2 cellular contexts compared by ENCODE assay signal in the genomic region with DNA sequence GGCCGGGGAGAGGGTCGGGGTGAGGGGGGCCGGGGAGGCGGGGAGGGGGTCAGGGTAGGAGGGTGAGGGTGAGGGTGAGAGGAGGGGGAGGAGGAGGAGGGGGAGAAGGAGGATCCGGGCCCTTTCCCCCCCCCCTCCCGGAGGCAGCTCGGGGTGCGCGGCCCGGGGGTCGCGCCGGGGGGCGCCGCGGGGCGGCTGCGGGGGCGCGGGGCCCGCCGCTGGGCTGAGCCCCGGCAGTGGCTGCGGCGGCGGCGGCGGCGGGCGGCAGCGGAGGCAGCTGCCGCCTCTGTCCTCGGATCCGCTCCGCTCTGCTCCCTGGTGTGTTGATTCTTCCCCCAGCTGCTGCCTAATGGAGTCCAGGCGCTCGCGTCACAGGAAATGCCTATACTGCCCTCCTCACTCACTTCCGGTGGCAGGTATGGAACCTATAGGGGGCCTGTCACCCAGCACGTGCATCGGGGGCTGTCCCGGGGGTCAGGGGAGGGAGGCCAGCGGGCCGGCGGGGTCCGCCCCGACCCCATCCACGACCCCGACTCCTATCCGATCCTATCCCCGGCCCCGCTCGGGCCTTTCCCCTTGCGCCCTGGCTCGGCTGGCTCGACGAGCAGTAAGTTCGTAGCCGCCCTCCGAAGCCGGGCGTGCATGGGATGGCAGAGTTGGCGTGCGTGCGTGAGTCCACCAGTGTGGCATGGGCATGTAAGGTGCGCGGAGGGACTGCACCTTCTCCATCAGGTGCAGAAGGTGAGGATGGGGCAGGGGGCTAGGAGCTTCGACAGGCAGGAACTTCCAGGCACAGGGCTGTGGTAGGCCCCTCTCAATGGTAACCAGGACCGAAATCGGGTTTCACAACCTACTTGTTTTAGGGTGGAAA.
A peak's percentile ranks its signal among the peaks of the same experiment; 100 is the strongest.
TF ChIP-seq lines count a peak whose summit lies in the region.

A gene (minus strand): TSS at position 351 of the 871 bp plus-strand sequence.

TF ChIP-seq in HEK293, 187 proteins besides CTCF, POLR2A, EP300 and RAD21 (continued from another document and continues in another):
- TF ChIP-seq, protein P1, sequence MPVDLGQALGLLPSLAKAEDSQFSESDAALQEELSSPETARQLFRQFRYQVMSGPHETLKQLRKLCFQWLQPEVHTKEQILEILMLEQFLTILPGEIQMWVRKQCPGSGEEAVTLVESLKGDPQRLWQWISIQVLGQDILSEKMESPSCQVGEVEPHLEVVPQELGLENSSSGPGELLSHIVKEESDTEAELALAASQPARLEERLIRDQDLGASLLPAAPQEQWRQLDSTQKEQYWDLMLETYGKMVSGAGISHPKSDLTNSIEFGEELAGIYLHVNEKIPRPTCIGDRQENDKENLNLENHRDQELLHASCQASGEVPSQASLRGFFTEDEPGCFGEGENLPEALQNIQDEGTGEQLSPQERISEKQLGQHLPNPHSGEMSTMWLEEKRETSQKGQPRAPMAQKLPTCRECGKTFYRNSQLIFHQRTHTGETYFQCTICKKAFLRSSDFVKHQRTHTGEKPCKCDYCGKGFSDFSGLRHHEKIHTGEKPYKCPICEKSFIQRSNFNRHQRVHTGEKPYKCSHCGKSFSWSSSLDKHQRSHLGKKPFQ (tag by site-specific recombination; IDR thresholded peaks at IDR 0.05) = peak; percentile 31; the same call in 1 of the 2 replicates
- peak; percentile 74 for TF ChIP-seq ZBTB8A (tag by site-specific recombination; IDR thresholded peaks at IDR 0.05)
- TF ChIP-seq, protein P2, sequence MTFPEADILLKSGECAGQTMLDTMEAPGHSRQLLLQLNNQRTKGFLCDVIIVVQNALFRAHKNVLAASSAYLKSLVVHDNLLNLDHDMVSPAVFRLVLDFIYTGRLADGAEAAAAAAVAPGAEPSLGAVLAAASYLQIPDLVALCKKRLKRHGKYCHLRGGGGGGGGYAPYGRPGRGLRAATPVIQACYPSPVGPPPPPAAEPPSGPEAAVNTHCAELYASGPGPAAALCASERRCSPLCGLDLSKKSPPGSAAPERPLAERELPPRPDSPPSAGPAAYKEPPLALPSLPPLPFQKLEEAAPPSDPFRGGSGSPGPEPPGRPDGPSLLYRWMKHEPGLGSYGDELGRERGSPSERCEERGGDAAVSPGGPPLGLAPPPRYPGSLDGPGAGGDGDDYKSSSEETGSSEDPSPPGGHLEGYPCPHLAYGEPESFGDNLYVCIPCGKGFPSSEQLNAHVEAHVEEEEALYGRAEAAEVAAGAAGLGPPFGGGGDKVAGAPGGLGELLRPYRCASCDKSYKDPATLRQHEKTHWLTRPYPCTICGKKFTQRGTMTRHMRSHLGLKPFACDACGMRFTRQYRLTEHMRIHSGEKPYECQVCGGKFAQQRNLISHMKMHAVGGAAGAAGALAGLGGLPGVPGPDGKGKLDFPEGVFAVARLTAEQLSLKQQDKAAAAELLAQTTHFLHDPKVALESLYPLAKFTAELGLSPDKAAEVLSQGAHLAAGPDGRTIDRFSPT (tag by site-specific recombination; IDR thresholded peaks at IDR 0.05) = peak; percentile 98
- TF ChIP-seq ZNF292 (tag by site-specific recombination; IDR thresholded peaks at IDR 0.05; ENCODE audit: borderline replicate concordance, low read depth) = no peak
- TF ChIP-seq ZNF555 (tag by site-specific recombination; conservative IDR thresholded peaks at IDR 0.05) = no peak
- peak; percentile 97 for TF ChIP-seq ZBTB17 (tag by site-specific recombination; IDR thresholded peaks at IDR 0.05)
- TF ChIP-seq ZFP3 (tag by site-specific recombination; IDR thresholded peaks at IDR 0.05; ENCODE audit: low read depth) = no peak
- no peak for TF ChIP-seq ZNF776 (tag by site-specific recombination; IDR thresholded peaks at IDR 0.05; ENCODE audit: borderline replicate concordance)
- TF ChIP-seq ZNF221 (tag by site-specific recombination; IDR thresholded peaks at IDR 0.05; ENCODE audit: borderline replicate concordance) = no peak
- no peak for TF ChIP-seq ZNF214 (tag by site-specific recombination; IDR thresholded peaks at IDR 0.05; ENCODE audit: borderline replicate concordance)
- TF ChIP-seq ZSCAN23 (tag by site-specific recombination; IDR thresholded peaks at IDR 0.05) = peak; percentile 12; the same call in 1 of the 2 replicates
- peak; percentile 97 for TF ChIP-seq ZNF324 (tag by site-specific recombination; IDR thresholded peaks at IDR 0.05)
- peak; percentile 5; the same call in 1 of the 2 replicates for TF ChIP-seq ZNF664 (tag by site-specific recombination; IDR thresholded peaks at IDR 0.05)
- peak; percentile 97 for TF ChIP-seq ZEB2 (tag by site-specific recombination; IDR thresholded peaks at IDR 0.05)
- TF ChIP-seq, protein P3, sequence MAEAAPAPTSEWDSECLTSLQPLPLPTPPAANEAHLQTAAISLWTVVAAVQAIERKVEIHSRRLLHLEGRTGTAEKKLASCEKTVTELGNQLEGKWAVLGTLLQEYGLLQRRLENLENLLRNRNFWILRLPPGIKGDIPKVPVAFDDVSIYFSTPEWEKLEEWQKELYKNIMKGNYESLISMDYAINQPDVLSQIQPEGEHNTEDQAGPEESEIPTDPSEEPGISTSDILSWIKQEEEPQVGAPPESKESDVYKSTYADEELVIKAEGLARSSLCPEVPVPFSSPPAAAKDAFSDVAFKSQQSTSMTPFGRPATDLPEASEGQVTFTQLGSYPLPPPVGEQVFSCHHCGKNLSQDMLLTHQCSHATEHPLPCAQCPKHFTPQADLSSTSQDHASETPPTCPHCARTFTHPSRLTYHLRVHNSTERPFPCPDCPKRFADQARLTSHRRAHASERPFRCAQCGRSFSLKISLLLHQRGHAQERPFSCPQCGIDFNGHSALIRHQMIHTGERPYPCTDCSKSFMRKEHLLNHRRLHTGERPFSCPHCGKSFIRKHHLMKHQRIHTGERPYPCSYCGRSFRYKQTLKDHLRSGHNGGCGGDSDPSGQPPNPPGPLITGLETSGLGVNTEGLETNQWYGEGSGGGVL (tag by site-specific recombination; IDR thresholded peaks at IDR 0.05) = peak; percentile 80
- TF ChIP-seq ZBTB21 (tag by site-specific recombination; IDR thresholded peaks at IDR 0.05) = peak; percentile 96
- no peak for TF ChIP-seq ZNF426 (tag by site-specific recombination; IDR thresholded peaks at IDR 0.05)
- TF ChIP-seq ZNF335 (tag by site-specific recombination; conservative IDR thresholded peaks at IDR 0.05) = peak; percentile 99
- TF ChIP-seq, protein P4, sequence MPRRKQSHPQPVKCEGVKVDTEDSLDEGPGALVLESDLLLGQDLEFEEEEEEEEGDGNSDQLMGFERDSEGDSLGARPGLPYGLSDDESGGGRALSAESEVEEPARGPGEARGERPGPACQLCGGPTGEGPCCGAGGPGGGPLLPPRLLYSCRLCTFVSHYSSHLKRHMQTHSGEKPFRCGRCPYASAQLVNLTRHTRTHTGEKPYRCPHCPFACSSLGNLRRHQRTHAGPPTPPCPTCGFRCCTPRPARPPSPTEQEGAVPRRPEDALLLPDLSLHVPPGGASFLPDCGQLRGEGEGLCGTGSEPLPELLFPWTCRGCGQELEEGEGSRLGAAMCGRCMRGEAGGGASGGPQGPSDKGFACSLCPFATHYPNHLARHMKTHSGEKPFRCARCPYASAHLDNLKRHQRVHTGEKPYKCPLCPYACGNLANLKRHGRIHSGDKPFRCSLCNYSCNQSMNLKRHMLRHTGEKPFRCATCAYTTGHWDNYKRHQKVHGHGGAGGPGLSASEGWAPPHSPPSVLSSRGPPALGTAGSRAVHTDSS (tag by site-specific recombination; IDR thresholded peaks at IDR 0.05) = no peak; the same call in 1 of the 2 replicates

TF ChIP-seq in SK-N-SH, 30 proteins besides CTCF, POLR2A, EP300 and RAD21:
- TF ChIP-seq, protein P5, sequence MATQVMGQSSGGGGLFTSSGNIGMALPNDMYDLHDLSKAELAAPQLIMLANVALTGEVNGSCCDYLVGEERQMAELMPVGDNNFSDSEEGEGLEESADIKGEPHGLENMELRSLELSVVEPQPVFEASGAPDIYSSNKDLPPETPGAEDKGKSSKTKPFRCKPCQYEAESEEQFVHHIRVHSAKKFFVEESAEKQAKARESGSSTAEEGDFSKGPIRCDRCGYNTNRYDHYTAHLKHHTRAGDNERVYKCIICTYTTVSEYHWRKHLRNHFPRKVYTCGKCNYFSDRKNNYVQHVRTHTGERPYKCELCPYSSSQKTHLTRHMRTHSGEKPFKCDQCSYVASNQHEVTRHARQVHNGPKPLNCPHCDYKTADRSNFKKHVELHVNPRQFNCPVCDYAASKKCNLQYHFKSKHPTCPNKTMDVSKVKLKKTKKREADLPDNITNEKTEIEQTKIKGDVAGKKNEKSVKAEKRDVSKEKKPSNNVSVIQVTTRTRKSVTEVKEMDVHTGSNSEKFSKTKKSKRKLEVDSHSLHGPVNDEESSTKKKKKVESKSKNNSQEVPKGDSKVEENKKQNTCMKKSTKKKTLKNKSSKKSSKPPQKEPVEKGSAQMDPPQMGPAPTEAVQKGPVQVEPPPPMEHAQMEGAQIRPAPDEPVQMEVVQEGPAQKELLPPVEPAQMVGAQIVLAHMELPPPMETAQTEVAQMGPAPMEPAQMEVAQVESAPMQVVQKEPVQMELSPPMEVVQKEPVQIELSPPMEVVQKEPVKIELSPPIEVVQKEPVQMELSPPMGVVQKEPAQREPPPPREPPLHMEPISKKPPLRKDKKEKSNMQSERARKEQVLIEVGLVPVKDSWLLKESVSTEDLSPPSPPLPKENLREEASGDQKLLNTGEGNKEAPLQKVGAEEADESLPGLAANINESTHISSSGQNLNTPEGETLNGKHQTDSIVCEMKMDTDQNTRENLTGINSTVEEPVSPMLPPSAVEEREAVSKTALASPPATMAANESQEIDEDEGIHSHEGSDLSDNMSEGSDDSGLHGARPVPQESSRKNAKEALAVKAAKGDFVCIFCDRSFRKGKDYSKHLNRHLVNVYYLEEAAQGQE (IDR thresholded peaks at IDR 0.05; ENCODE audit: low read depth, low read length) = peak; percentile 38
- TF ChIP-seq MXI1 (IDR thresholded peaks at IDR 0.05; ENCODE audit: low read depth, low read length) (peak; percentile 99), SMC3 (IDR thresholded peaks at IDR 0.05; ENCODE audit: low read depth, low read length) (no peak), CHD2 (IDR thresholded peaks at IDR 0.05; ENCODE audit: low read length, partially characterized antibody) (peak; percentile 15), POLR2AphosphoS5 (IDR thresholded peaks at IDR 0.05; ENCODE audit: low read depth, low read length) (peak; percentile 86), RCOR1 (IDR thresholded peaks at IDR 0.05; ENCODE audit: low read length) (peak; percentile 60; the same call in 1 of the 2 replicates), GATA2 (CRISPR knock-in tag; IDR thresholded peaks at IDR 0.05) (no peak), GABPA (IDR thresholded peaks at IDR 0.05; ENCODE audit: low read depth) (peak; percentile 88), SIN3A (IDR thresholded peaks at IDR 0.05; ENCODE audit: borderline replicate concordance, low read depth, low read length) (peak; percentile 90), NFIC (IDR thresholded peaks at IDR 0.05; ENCODE audit: borderline replicate concordance) (no peak), NRF1 (IDR thresholded peaks at IDR 0.05; ENCODE audit: low read depth, low read length) (no peak), ELF1 (IDR thresholded peaks at IDR 0.05) (no peak), RXRA (IDR thresholded peaks at IDR 0.05; ENCODE audit: borderline replicate concordance, low read depth) (no peak), TAF1 (IDR thresholded peaks at IDR 0.05; ENCODE audit: borderline replicate concordance, low read depth, low read length) (peak; percentile 86), TCF12 (IDR thresholded peaks at IDR 0.05) (peak; percentile 55; the same call in 1 of the 2 replicates), YY1 (IDR thresholded peaks at IDR 0.05; ENCODE audit: low read depth) (peak; percentile 85; the same call in 1 of the 2 replicates), FOXM1 (IDR thresholded peaks at IDR 0.05; ENCODE audit: low read depth) (no peak)
- TF ChIP-seq, protein P6, sequence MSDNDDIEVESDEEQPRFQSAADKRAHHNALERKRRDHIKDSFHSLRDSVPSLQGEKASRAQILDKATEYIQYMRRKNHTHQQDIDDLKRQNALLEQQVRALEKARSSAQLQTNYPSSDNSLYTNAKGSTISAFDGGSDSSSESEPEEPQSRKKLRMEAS (IDR thresholded peaks at IDR 0.05; ENCODE audit: low read depth) = peak; percentile 99
- TF ChIP-seq, protein P7, sequence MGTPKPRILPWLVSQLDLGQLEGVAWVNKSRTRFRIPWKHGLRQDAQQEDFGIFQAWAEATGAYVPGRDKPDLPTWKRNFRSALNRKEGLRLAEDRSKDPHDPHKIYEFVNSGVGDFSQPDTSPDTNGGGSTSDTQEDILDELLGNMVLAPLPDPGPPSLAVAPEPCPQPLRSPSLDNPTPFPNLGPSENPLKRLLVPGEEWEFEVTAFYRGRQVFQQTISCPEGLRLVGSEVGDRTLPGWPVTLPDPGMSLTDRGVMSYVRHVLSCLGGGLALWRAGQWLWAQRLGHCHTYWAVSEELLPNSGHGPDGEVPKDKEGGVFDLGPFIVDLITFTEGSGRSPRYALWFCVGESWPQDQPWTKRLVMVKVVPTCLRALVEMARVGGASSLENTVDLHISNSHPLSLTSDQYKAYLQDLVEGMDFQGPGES (IDR thresholded peaks at IDR 0.05; ENCODE audit: low read depth, low read length) = no peak
- TF ChIP-seq, protein P8, sequence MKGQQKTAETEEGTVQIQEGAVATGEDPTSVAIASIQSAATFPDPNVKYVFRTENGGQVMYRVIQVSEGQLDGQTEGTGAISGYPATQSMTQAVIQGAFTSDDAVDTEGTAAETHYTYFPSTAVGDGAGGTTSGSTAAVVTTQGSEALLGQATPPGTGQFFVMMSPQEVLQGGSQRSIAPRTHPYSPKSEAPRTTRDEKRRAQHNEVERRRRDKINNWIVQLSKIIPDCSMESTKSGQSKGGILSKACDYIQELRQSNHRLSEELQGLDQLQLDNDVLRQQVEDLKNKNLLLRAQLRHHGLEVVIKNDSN (IDR thresholded peaks at IDR 0.05; ENCODE audit: borderline replicate concordance, low read depth) = peak; percentile 76
- TF ChIP-seq, protein P9, sequence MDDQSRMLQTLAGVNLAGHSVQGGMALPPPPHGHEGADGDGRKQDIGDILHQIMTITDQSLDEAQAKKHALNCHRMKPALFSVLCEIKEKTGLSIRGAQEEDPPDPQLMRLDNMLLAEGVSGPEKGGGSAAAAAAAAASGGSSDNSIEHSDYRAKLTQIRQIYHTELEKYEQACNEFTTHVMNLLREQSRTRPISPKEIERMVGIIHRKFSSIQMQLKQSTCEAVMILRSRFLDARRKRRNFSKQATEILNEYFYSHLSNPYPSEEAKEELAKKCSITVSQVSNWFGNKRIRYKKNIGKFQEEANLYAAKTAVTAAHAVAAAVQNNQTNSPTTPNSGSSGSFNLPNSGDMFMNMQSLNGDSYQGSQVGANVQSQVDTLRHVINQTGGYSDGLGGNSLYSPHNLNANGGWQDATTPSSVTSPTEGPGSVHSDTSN (IDR thresholded peaks at IDR 0.05) = peak; percentile 24; the same call in 1 of the 2 replicates
- TF ChIP-seq, protein P10, sequence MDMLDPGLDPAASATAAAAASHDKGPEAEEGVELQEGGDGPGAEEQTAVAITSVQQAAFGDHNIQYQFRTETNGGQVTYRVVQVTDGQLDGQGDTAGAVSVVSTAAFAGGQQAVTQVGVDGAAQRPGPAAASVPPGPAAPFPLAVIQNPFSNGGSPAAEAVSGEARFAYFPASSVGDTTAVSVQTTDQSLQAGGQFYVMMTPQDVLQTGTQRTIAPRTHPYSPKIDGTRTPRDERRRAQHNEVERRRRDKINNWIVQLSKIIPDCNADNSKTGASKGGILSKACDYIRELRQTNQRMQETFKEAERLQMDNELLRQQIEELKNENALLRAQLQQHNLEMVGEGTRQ (IDR thresholded peaks at IDR 0.05; ENCODE audit: borderline replicate concordance, low read depth, low read length) = 0 out of 2 replicates have a peak, but pooled peaks have one; percentile 20
